1 cellular context compared by ENCODE assay signal in genomic region chr1:162717548-162717947, GRCh38.
TF ChIP-seq lines count a peak whose summit lies in the region.

No MANE protein-coding gene starts in this region.

TF ChIP-seq in GM12878, 131 proteins besides CTCF, POLR2A, EP300 and RAD21 (continued from another document):
- no peak for TF ChIP-seq E4F1 (IDR thresholded peaks at IDR 0.05; ENCODE audit: borderline replicate concordance, partially characterized antibody)
- no peak for TF ChIP-seq PKNOX1 (IDR thresholded peaks at IDR 0.05)
- TF ChIP-seq NR2F1 (conservative IDR thresholded peaks at IDR 0.05), result no peak
- TF ChIP-seq MXI1 (IDR thresholded peaks at IDR 0.05; ENCODE audit: low read depth, low read length), result no peak
- no peak for TF ChIP-seq ZNF24 (IDR thresholded peaks at IDR 0.05)
- TF ChIP-seq POU2F2 (IDR thresholded peaks at IDR 0.05; ENCODE audit: borderline replicate concordance, low read depth, low read length), result no peak
- TF ChIP-seq JUNB (IDR thresholded peaks at IDR 0.05), result peak; percentile 88
- TF ChIP-seq BCL3 (IDR thresholded peaks at IDR 0.05; ENCODE audit: borderline replicate concordance, insufficient read depth, low read depth, low read length, poor library complexity, severe bottlenecking), result no peak
- TF ChIP-seq ATF7 (IDR thresholded peaks at IDR 0.05; ENCODE audit: low read depth), result no peak
- no peak for TF ChIP-seq PBX3 (IDR thresholded peaks at IDR 0.05; ENCODE audit: insufficient replicate concordance, low read depth, low read length)
- no peak for TF ChIP-seq HDAC6 (IDR thresholded peaks at IDR 0.05; ENCODE audit: unreplicated experiment)
- no peak for TF ChIP-seq BMI1 (IDR thresholded peaks at IDR 0.05; ENCODE audit: borderline replicate concordance)
- no peak for TF ChIP-seq ZNF217 (IDR thresholded peaks at IDR 0.05)
- no peak for TF ChIP-seq ZNF274 (IDR thresholded peaks at IDR 0.05; ENCODE audit: insufficient read depth, insufficient read length)
